Comparison of ENCODE assay signal across 1 cellular context in genomic region chr19:57947419-57948134, GRCh38.
TF ChIP-seq lines count a peak whose summit lies in the region.

Gene ZNF256 (minus strand): TSS chr19:57947706. CDS start chr19:57947474, 232 bp downstream.

TF ChIP-seq in HepG2, 621 proteins besides CTCF, POLR2A, EP300 and RAD21 (continued from another document and continues in another):
- TF ChIP-seq PAXIP1 (CRISPR knock-in tag; conservative IDR thresholded peaks at IDR 0.05) (peak; percentile 42), ZNF331 (CRISPR knock-in tag; IDR thresholded peaks at IDR 0.05) (peak; percentile 68; the same call in 1 of the 2 replicates), ZNF326 (CRISPR knock-in tag; IDR thresholded peaks at IDR 0.05; ENCODE audit: borderline replicate concordance) (no peak), ETV5 (CRISPR knock-in tag; IDR thresholded peaks at IDR 0.05; ENCODE audit: borderline replicate concordance) (peak; percentile 98), KLF6 (CRISPR knock-in tag; IDR thresholded peaks at IDR 0.05) (peak; percentile 59; the same call in 1 of the 2 replicates), PHF20 (CRISPR knock-in tag; IDR thresholded peaks at IDR 0.05) (peak; percentile 92), ZNF709 (CRISPR knock-in tag; IDR thresholded peaks at IDR 0.05) (peak; percentile 35; the same call in 1 of the 2 replicates), ARID4A (CRISPR knock-in tag; IDR thresholded peaks at IDR 0.05; ENCODE audit: borderline replicate concordance) (peak; percentile 97), HOXA3 (CRISPR knock-in tag; IDR thresholded peaks at IDR 0.05) (peak; percentile 81; the same call in 1 of the 2 replicates), ZNF224 (CRISPR knock-in tag; IDR thresholded peaks at IDR 0.05) (0 out of 2 replicates have a peak, but pooled peaks have one; percentile 21), ZNF432 (CRISPR knock-in tag; IDR thresholded peaks at IDR 0.05; ENCODE audit: borderline replicate concordance) (no peak), E2F5 (CRISPR knock-in tag; conservative IDR thresholded peaks at IDR 0.05) (peak; percentile 80), MEIS2 (CRISPR knock-in tag; IDR thresholded peaks at IDR 0.05) (0 out of 2 replicates have a peak, but pooled peaks have one; percentile 13), SIX1 (CRISPR knock-in tag; IDR thresholded peaks at IDR 0.05; ENCODE audit: borderline replicate concordance) (no peak), YEATS4 (CRISPR knock-in tag; IDR thresholded peaks at IDR 0.05; ENCODE audit: borderline replicate concordance) (peak; percentile 69; the same call in 1 of the 2 replicates), ZNF580 (CRISPR knock-in tag; IDR thresholded peaks at IDR 0.05; ENCODE audit: borderline replicate concordance, low read depth) (peak; percentile 70; the same call in 1 of the 2 replicates), HIC2 (CRISPR knock-in tag; IDR thresholded peaks at IDR 0.05; ENCODE audit: low read depth) (no peak), FOXO4 (CRISPR knock-in tag; conservative IDR thresholded peaks at IDR 0.05) (no peak), POLR2G (IDR thresholded peaks at IDR 0.05; ENCODE audit: low read depth, low read length) (peak; percentile 74), MEF2D (CRISPR knock-in tag; IDR thresholded peaks at IDR 0.05) (peak; percentile 68), NR2C2 (CRISPR knock-in tag; IDR thresholded peaks at IDR 0.05; ENCODE audit: borderline replicate concordance) (peak; percentile 85), ZNF788 (CRISPR knock-in tag; IDR thresholded peaks at IDR 0.05; ENCODE audit: borderline replicate concordance) (peak; percentile 60; the same call in 1 of the 2 replicates), ZNF264 (CRISPR knock-in tag; IDR thresholded peaks at IDR 0.05) (peak; percentile 37; the same call in 1 of the 2 replicates), U2AF2 (IDR thresholded peaks at IDR 0.05; ENCODE audit: low read depth, low read length) (no peak), THAP7 (CRISPR knock-in tag; IDR thresholded peaks at IDR 0.05) (peak; percentile 86), ZNF275 (CRISPR knock-in tag; IDR thresholded peaks at IDR 0.05; ENCODE audit: borderline replicate concordance) (no peak), ZFP90 (CRISPR knock-in tag; IDR thresholded peaks at IDR 0.05; ENCODE audit: borderline replicate concordance) (peak; percentile 68; the same call in 1 of the 2 replicates), ZSCAN31 (CRISPR knock-in tag; IDR thresholded peaks at IDR 0.05; ENCODE audit: low read depth) (peak; percentile 82; the same call in 1 of the 2 replicates), TARDBP (CRISPR knock-in tag; IDR thresholded peaks at IDR 0.05) (peak; percentile 70; the same call in 1 of the 2 replicates), FUBP1 (CRISPR knock-in tag; IDR thresholded peaks at IDR 0.05; ENCODE audit: borderline replicate concordance) (no peak), RBFOX2 (IDR thresholded peaks at IDR 0.05; ENCODE audit: low read depth, low read length) (peak; percentile 66; the same call in 1 of the 2 replicates), HNF4A (CRISPR knock-in tag; IDR thresholded peaks at IDR 0.05) (peak; percentile 20), FOSL2 (CRISPR knock-in tag; IDR thresholded peaks at IDR 0.05) (peak; percentile 27; the same call in 1 of the 2 replicates), GFI1 (CRISPR knock-in tag; IDR thresholded peaks at IDR 0.05; ENCODE audit: borderline replicate concordance) (no peak; the same call in 1 of the 2 replicates), SNAI1 (CRISPR knock-in tag; IDR thresholded peaks at IDR 0.05; ENCODE audit: borderline replicate concordance) (no peak), ZNF124 (CRISPR knock-in tag; IDR thresholded peaks at IDR 0.05) (peak; percentile 53; the same call in 1 of the 2 replicates), TFDP2 (CRISPR knock-in tag; IDR thresholded peaks at IDR 0.05) (peak; percentile 96), GTF2F1 (IDR thresholded peaks at IDR 0.05; ENCODE audit: low read length) (no peak), ZMYM3 (CRISPR knock-in tag; IDR thresholded peaks at IDR 0.05) (peak; percentile 66; the same call in 1 of the 2 replicates), FOXK1 (CRISPR knock-in tag; IDR thresholded peaks at IDR 0.05; ENCODE audit: borderline replicate concordance, low read depth) (peak; percentile 43; the same call in 1 of the 2 replicates), ZNF691 (CRISPR knock-in tag; IDR thresholded peaks at IDR 0.05; ENCODE audit: borderline replicate concordance, low read depth) (peak; percentile 66; the same call in 1 of the 2 replicates), SOX6 (IDR thresholded peaks at IDR 0.05) (no peak), SOX6 (CRISPR knock-in tag; IDR thresholded peaks at IDR 0.05) (peak; percentile 32; the same call in 1 of the 2 replicates), NCOA2 (CRISPR knock-in tag; IDR thresholded peaks at IDR 0.05) (peak; percentile 58; the same call in 1 of the 2 replicates)
